Comparison of ENCODE assay signal across 8 cellular contexts in the genomic region with DNA sequence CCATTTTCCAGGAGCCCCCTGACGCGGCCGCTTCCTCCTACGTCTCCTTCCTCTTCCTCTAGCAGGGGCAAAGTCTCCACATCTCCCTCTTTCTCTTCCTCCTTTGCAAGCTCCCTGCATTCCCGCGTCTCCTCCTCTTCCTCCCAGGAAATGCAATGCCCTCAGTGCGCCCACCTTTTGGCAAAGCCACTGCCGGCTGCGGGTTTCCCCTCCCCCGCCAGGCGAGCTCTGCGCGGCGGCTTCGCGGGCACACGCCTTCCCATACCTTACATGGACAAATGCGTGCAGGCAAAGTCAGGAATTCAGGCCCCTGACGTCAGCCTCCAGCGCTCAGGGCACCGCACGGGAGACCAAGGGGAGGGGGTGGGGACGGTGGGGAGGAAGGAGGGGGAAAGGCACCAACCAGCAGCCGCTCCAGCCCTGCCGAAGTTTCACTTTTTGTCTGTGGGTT. TPM values are rescaled to one million over a fixed set of nuclear protein-coding genes. Genes with fewer than 3 reads are reported as not detected.
DNase-seq lines count a peak whose midpoint lies in the region; ATAC-seq, FAIRE-seq and TF ChIP-seq lines count a peak whose summit lies in the region.

No MANE protein-coding gene starts in this region.

- peaks cover 3% of the 10 kb centered on the region for H3K27me3 Mint-ChIP-seq in activated CD4-positive, alpha-beta T cell treated with anti-CD3 and anti-CD28 coated beads for 36 hours

- TF ChIP-seq CTCF in H1 (IDR thresholded peaks at IDR 0.05; ENCODE audit: control extremely low read depth in 1 of 3, insufficient read depth in 1 of 3, low read depth in 1 of 3, low read length in 3 of 3) (no peak), lower lobe of right lung (IDR thresholded peaks at IDR 0.05) (no peak)

- H2AFZ ChIP-seq in H1 (ENCODE audit: low read length), result no peak overlapping the region

- peak overlapping the region; percentile 76 for H3K4me3 Mint-ChIP-seq in activated CD4-positive, alpha-beta T cell treated with anti-CD3 and anti-CD28 coated beads for 36 hours
- peak overlapping the region; percentile 87 for H3K4me3 Mint-ChIP-seq in stimulated activated effector memory CD8-positive, alpha-beta T cell treated with anti-CD3 and anti-CD28 coated beads, Interleukin-12 subunit alpha, Interleukin-12 subunit beta, amount 100 ng/mL, for 72 hours

- no peak overlapping the region for H3K4ac ChIP-seq in H1 (replicated peaks; ENCODE audit: insufficient read length, low read depth, low read length)

- no peak overlapping the region for H2BK15ac ChIP-seq in H1 (ENCODE audit: low read length)

- peak overlapping the region; percentile 76; the same call in 1 of the 2 replicates for H3K18ac ChIP-seq in H1 (ENCODE audit: extremely low read depth, low read length)

- peak in 1 of 2 experiments; percentile 95; a peak in 2 of 3 replicates for TF ChIP-seq EP300 in H1 (IDR thresholded peaks at IDR 0.05; ENCODE audit: borderline replicate concordance in 1 of 2, low read depth in 2 of 2, low read length in 2 of 2)

- peak overlapping the region; percentile 78 to 87 (median 83) for H3K9ac ChIP-seq in H1 (replicated peaks in 1 of 4; ENCODE audit: extremely low read depth in 1 of 4, low read depth in 3 of 4, low read length in 3 of 4)

- H3K4me2 ChIP-seq in H1 (ENCODE audit: insufficient read depth in 1 of 2, low read depth in 2 of 2, low read length in 2 of 2), result peak overlapping the region; percentile 80 to 94

- H3K9me3 Mint-ChIP-seq in activated CD4-positive, alpha-beta T cell treated with anti-CD3 and anti-CD28 coated beads for 36 hours (ENCODE audit: low read depth), result no peaks in the 10 kb centered on the region
- H3K9me3 Mint-ChIP-seq in stimulated activated effector memory CD8-positive, alpha-beta T cell treated with anti-CD3 and anti-CD28 coated beads, Interleukin-12 subunit alpha, Interleukin-12 subunit beta, amount 100 ng/mL, for 72 hours, result no peaks in the 10 kb centered on the region

- H3K4me3 ChIP-seq in H1 (ENCODE audit: extremely low read depth in 1 of 4, insufficient read depth in 2 of 4, low read depth in 3 of 4, low read length in 4 of 4) (peak overlapping the region; percentile 55 to 97 (median 69)), lower lobe of right lung (peak overlapping the region; percentile 81)

- H4K5ac ChIP-seq in H1 (ENCODE audit: insufficient read length, low read depth, low read length), result peak overlapping the region; percentile 46

- TF ChIP-seq RAD21 in H1 (IDR thresholded peaks at IDR 0.05 in 1 of 2, conservative IDR thresholded peaks at IDR 0.05 in 1 of 2; ENCODE audit: low read depth in 2 of 2, low read length in 2 of 2), result peak in 1 of 2 experiments; percentile 16; a peak in 1 of 4 replicates

- peak overlapping the region; percentile 85 for H2BK5ac ChIP-seq in H1 (ENCODE audit: low read depth, low read length)

- peaks cover 7% of the 10 kb centered on the region; the same call in 1 of the 2 replicates for H3K79me1 ChIP-seq in H1 (ENCODE audit: low read depth, low read length)

- POLR2A ChIA-PET in activated CD4-positive, alpha-beta T cell treated with anti-CD3 and anti-CD28 coated beads for 36 hours (lab: Charles Lee), result interaction anchor here (0.9 to 2.0 kb wide), 3 partner anchors 29 to 407 kb away, joined by 3 to 4 read pairs (median 4); no protein-coding TSS in a partner anchor
- POLR2A ChIA-PET in H1 (lab: Charles Lee; ENCODE audit: partially characterized antibody), result interaction anchor here (0.6 to 3.3 kb wide), 47 partner anchors 8 to 416 kb away, joined by 3 to 19 read pairs (median 4); a partner anchor contains a TSS

- no peak overlapping the region for H4K91ac ChIP-seq in H1 (replicated peaks; ENCODE audit: insufficient read length, low read length)

- H3K56ac ChIP-seq in H1 (replicated peaks; ENCODE audit: insufficient read length, low read depth, low read length), result peak overlapping the region; percentile 12

- peak overlapping the region; percentile 78 for H3K27ac Mint-ChIP-seq in activated CD4-positive, alpha-beta T cell treated with anti-CD3 and anti-CD28 coated beads for 36 hours
- H3K27ac Mint-ChIP-seq in stimulated activated effector memory CD8-positive, alpha-beta T cell treated with anti-CD3 and anti-CD28 coated beads, Interleukin-12 subunit alpha, Interleukin-12 subunit beta, amount 100 ng/mL, for 72 hours, result peak overlapping the region; percentile 92

- peaks cover 0 to 32% of the 10 kb centered on the region in 2 experiments; a peak in 2 of 4 replicates for H3K79me2 ChIP-seq in H1 (ENCODE audit: control insufficient read depth in 1 of 2, insufficient read depth in 2 of 2, low read length in 2 of 2)

- H3K36me3 ChIP-seq in H1 (ENCODE audit: control insufficient read depth in 2 of 4, insufficient read depth in 4 of 4, low read length in 3 of 4) (no peaks in the 10 kb centered on the region), lower lobe of right lung (no peaks in the 10 kb centered on the region)

- no peak overlapping the region for H3K23ac ChIP-seq in H1 (ENCODE audit: insufficient read length)

- CTCF ChIA-PET in activated CD4-positive, alpha-beta T cell treated with anti-CD3 and anti-CD28 coated beads for 36 hours (lab: Charles Lee), result interaction anchor here (0.6 to 4.1 kb wide), 10 partner anchors 9 to 436 kb away, joined by 3 to 25 read pairs (median 4); a partner anchor contains a TSS
- CTCF ChIA-PET in H1 (lab: Charles Lee; ENCODE audit: partially characterized antibody), result interaction anchor here (0.9 to 3.1 kb wide), 6 partner anchors 46 to 533 kb away, joined by 3 to 16 read pairs (median 4); a partner anchor contains a TSS

- no peaks in the 10 kb centered on the region for H3K27me3 ChIP-seq in H1 (replicated peaks in 1 of 4; ENCODE audit: control insufficient read depth in 3 of 4, extremely low read depth in 1 of 4, insufficient read depth in 3 of 4, low read length in 3 of 4)
- no peaks in the 10 kb centered on the region for H3K27me3 ChIP-seq in lower lobe of right lung (ENCODE audit: low read depth)

- DNase-seq in GM04504 (ENCODE audit: low read depth) (peak; percentile 91), NCI-H2196 (lab: John Stamatoyannopoulos, UW; ENCODE audit: unreplicated experiment) (peak; percentile 93), H1 (ENCODE audit: low read depth in 1 of 2, low spot score in 2 of 2) (peak; percentile 83 to 87), lower lobe of right lung (peak; percentile 88)
- DNase-seq in activated CD4-positive, alpha-beta T cell treated with anti-CD3 and anti-CD28 coated beads for 36 hours, result peak; percentile 67
- peak in 1 of 2 donors; percentile 10 for DNase-seq in stimulated activated effector memory CD8-positive, alpha-beta T cell treated with anti-CD3 and anti-CD28 coated beads, Interleukin-12 subunit alpha, Interleukin-12 subunit beta, amount 100 ng/mL, for 72 hours (ENCODE audit: low spot score in 2 of 2)

- H3K14ac ChIP-seq in H1 (ENCODE audit: insufficient read length), result no peak overlapping the region

- FAIRE-seq in H1 (lab: Jason Lieb, UNC), result no peak

- peaks cover 13% of the 10 kb centered on the region; the same call in 1 of the 2 replicates for H3K23me2 ChIP-seq in H1 (ENCODE audit: low read depth, low read length)

- H4K8ac ChIP-seq in H1 (ENCODE audit: extremely low read depth, insufficient read depth, low read length), result peak overlapping the region; percentile 99; the same call in 1 of the 2 replicates

- peaks cover 0 to 1% of the 10 kb centered on the region in 2 experiments for H4K20me1 ChIP-seq in H1 (replicated peaks in 1 of 2; ENCODE audit: control insufficient read depth in 1 of 2, insufficient read depth in 2 of 2, low read length in 2 of 2)

- intact Hi-C loops in activated CD4-positive, alpha-beta T cell treated with anti-CD3 and anti-CD28 coated beads for 36 hours (cut with DNase I, micrococcal nuclease), result loop anchor here (5.0 to 10.0 kb wide), 3 partner anchors 176 to 801 kb away; no protein-coding TSS in a partner anchor
- intact Hi-C loops in lower lobe of right lung (cut with DNase I), result no loop called here

- H2BK20ac ChIP-seq in H1 (ENCODE audit: low read length), result no peak overlapping the region

- ATAC-seq in HG02759 (IDR thresholded peaks at IDR 0.05; ENCODE audit: unreplicated experiment) (peak; percentile 17), lower lobe of right lung (peak; percentile 85 to 89), GM18519 (IDR thresholded peaks at IDR 0.05; ENCODE audit: low FRiP score, unreplicated experiment) (no peak)
- peak; percentile 8 for ATAC-seq in activated CD4-positive, alpha-beta T cell treated with anti-CD3 and anti-CD28 coated beads for 36 hours
- ATAC-seq in stimulated activated effector memory CD8-positive, alpha-beta T cell treated with anti-CD3 and anti-CD28 coated beads, Interleukin-12 subunit alpha, Interleukin-12 subunit beta, amount 100 ng/mL, for 72 hours, result peak; percentile 0

- H3K36me3 Mint-ChIP-seq in activated CD4-positive, alpha-beta T cell treated with anti-CD3 and anti-CD28 coated beads for 36 hours (ENCODE audit: low read depth), result peaks cover 7% of the 10 kb centered on the region
- no peaks in the 10 kb centered on the region for H3K36me3 Mint-ChIP-seq in stimulated activated effector memory CD8-positive, alpha-beta T cell treated with anti-CD3 and anti-CD28 coated beads, Interleukin-12 subunit alpha, Interleukin-12 subunit beta, amount 100 ng/mL, for 72 hours

- no peaks in the 10 kb centered on the region for H3K9me3 ChIP-seq in H1 (ENCODE audit: insufficient read depth in 2 of 2, low read depth in 1 of 2, low read length in 1 of 2)
- no peaks in the 10 kb centered on the region for H3K9me3 ChIP-seq in lower lobe of right lung

- peak; percentile 61 to 75 for TF ChIP-seq POLR2A in H1 (IDR thresholded peaks at IDR 0.05; ENCODE audit: control extremely low read depth in 1 of 2, low read depth in 2 of 2, low read length in 2 of 2)

- no peak overlapping the region; the same call in 1 of the 2 replicates for H2AK5ac ChIP-seq in H1 (ENCODE audit: low read depth, low read length)

- H3K27ac ChIP-seq in H1 (ENCODE audit: low read depth, low read length) (peak overlapping the region; percentile 84; the same call in 1 of the 2 replicates), lower lobe of right lung (peak overlapping the region; percentile 95)

- H2BK120ac ChIP-seq in H1 (replicated peaks; ENCODE audit: low read depth, low read length), result no peak overlapping the region

- peak overlapping the region; percentile 93 for H2BK12ac ChIP-seq in H1 (ENCODE audit: low read depth, low read length)

- H3K4me1 ChIP-seq in H1 (replicated peaks in 1 of 4; ENCODE audit: control insufficient read depth in 3 of 4, insufficient read depth in 4 of 4, low read length in 3 of 4), result peaks cover 4 to 13% (median 6%) of the 10 kb centered on the region in 4 experiments; a peak in 6 of 7 replicates
- peaks cover 51% of the 10 kb centered on the region for H3K4me1 ChIP-seq in lower lobe of right lung

- H3K4me1 Mint-ChIP-seq in activated CD4-positive, alpha-beta T cell treated with anti-CD3 and anti-CD28 coated beads for 36 hours, result peaks cover 58% of the 10 kb centered on the region
- H3K4me1 Mint-ChIP-seq in stimulated activated effector memory CD8-positive, alpha-beta T cell treated with anti-CD3 and anti-CD28 coated beads, Interleukin-12 subunit alpha, Interleukin-12 subunit beta, amount 100 ng/mL, for 72 hours, result peaks cover 46% of the 10 kb centered on the region

- 6% methylated on average over 14 of the region's 25 CpGs; no CpG with 5 or more reads in 1 of the 2 experiments for WGBS in H1 (ENCODE audit: extremely low coverage in 1 of 2, insufficient coverage in 1 of 2, insufficient read length in 1 of 2, insufficient replicate concordance in 2 of 2, low coverage in 1 of 2, low lambda C conversion rate in 2 of 2, missing lambda C conversion rate in 1 of 2), 2 experiments

RNA-seq across cellular contexts. Expression of a gene that starts 0.4 kb away (rescaled TPM):
- total RNA-seq in activated CD4-positive, alpha-beta T cell treated with anti-CD3 and anti-CD28 coated beads for 36 hours, result 10 to 100 TPM; 34.7 to 40.6 TPM
- 53.3 and 60.2 TPM in 2 replicates for total RNA-seq in H1 (2021; fragmentation: NEBNext Ultra II Directional; extraction: Animal tissue kit (Norgen Biotek cat#: 25700))
- polyA plus RNA-seq in H1 (2011; rRNA removed), result 10.0 and 12.1 TPM in 2 replicates
- polyA plus RNA-seq in H1 (2011; cell fraction: cytosol; rRNA removed), result 6.2 TPM
- polyA plus RNA-seq in H1 (2011; cell fraction: nucleus; rRNA removed), result 78.5 TPM
- polyA plus RNA-seq in H1 (2012, experiment 1 of 2), result 6.5 to 12.8 TPM (median 11.1 TPM) in 4 replicates
- polyA plus RNA-seq in H1 (2012, experiment 2 of 2), result 1.8 TPM
- 17.2 TPM for polyA plus RNA-seq in H1 (2013, experiment 1 of 2)
- 12.6 TPM for polyA plus RNA-seq in H1 (2013, experiment 2 of 2)
- polyA minus RNA-seq in H1 (2011; rRNA and poly(A)+ RNA removed), result 222 and 238 TPM in 2 replicates
- 46.1 TPM for polyA minus RNA-seq in H1 (2011; cell fraction: cytosol; rRNA and poly(A)+ RNA removed)
- polyA minus RNA-seq in H1 (2011; cell fraction: nucleus; rRNA and poly(A)+ RNA removed), result 162 TPM
- 180 TPM for total RNA-seq in lower lobe of right lung
